8 cellular contexts compared by ENCODE assay signal in genomic region chr10:7818295-7819125, GRCh38. TPM values are rescaled to one million over a fixed set of nuclear protein-coding genes. Genes with fewer than 3 reads are reported as not detected.
A peak's percentile ranks its signal among the peaks of the same experiment; 100 is the strongest.
DNase-seq lines count a peak whose midpoint lies in the region; ATAC-seq and TF ChIP-seq lines count a peak whose summit lies in the region.

A gene with protein sequence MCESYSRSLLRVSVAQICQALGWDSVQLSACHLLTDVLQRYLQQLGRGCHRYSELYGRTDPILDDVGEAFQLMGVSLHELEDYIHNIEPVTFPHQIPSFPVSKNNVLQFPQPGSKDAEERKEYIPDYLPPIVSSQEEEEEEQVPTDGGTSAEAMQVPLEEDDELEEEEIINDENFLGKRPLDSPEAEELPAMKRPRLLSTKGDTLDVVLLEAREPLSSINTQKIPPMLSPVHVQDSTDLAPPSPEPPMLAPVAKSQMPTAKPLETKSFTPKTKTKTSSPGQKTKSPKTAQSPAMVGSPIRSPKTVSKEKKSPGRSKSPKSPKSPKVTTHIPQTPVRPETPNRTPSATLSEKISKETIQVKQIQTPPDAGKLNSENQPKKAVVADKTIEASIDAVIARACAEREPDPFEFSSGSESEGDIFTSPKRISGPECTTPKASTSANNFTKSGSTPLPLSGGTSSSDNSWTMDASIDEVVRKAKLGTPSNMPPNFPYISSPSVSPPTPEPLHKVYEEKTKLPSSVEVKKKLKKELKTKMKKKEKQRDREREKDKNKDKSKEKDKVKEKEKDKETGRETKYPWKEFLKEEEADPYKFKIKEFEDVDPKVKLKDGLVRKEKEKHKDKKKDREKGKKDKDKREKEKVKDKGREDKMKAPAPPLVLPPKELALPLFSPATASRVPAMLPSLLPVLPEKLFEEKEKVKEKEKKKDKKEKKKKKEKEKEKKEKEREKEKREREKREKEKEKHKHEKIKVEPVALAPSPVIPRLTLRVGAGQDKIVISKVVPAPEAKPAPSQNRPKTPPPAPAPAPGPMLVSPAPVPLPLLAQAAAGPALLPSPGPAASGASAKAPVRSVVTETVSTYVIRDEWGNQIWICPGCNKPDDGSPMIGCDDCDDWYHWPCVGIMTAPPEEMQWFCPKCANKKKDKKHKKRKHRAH (plus strand): TSS chr10:7818505. CDS start chr10:7818710, 205 bp downstream.

- ATAC-seq in HG02938 (IDR thresholded peaks at IDR 0.05; ENCODE audit: unreplicated experiment) = peak; percentile 76

- in situ Hi-C loops in astrocyte of the cerebellum (cut with HindIII; ENCODE audit: low sequenced_read_pairs) = no loop called here

- peak within 1 kb of the TSS; percentile 79 for H3K4me3 ChIP-seq in astrocyte of the cerebellum (ENCODE audit: low read depth, low read length)

- peak; percentile 64 for DNase-seq in DMS153 (lab: John Stamatoyannopoulos, UW)
- no peak for DNase-seq in DMS153 treated with DMSO at 0.1 percent for 48 hours (lab: John Stamatoyannopoulos, UW; ENCODE audit: unreplicated experiment)
- DNase-seq in NCI-H1694 (lab: John Stamatoyannopoulos, UW) = peak; percentile 76
- DNase-seq in T-helper 9 cell = peak; percentile 86
- DNase-seq in astrocyte of the cerebellum (ENCODE audit: low read depth) = peak; percentile 59
- DNase-seq in hippocampal formation (lab: John Stamatoyannopoulos, UW) = peak; percentile 89 to 92
- peak; percentile 43 for DNase-seq in renal cortical epithelial cell (ENCODE audit: low read depth)

- TF ChIP-seq CTCF in astrocyte of the cerebellum (IDR thresholded peaks at IDR 0.05; ENCODE audit: low read depth, low read length, missing control alignments) = no peak

RNA-seq across cellular contexts. Expression of the gene that starts here (rescaled TPM):
- 0.52 and 2.5 TPM in 2 replicates for total RNA-seq in renal cortical epithelial cell
